In genomic region chr20:37903317-37904007, GRCh38 we compare ENCODE assay signal across 8 cellular contexts. TPM values are rescaled to one million over a fixed set of nuclear protein-coding genes. Genes with fewer than 3 reads are reported as not detected.
DNase-seq lines count a peak whose midpoint lies in the region; ATAC-seq and TF ChIP-seq lines count a peak whose summit lies in the region.

No MANE protein-coding gene starts in this region.

- peak overlapping the region; percentile 74; the same call in 1 of the 2 replicates for H3K4me2 ChIP-seq in SK-N-SH
- peak overlapping the region; percentile 80 for H3K4me2 ChIP-seq in smooth muscle cell

- peak overlapping the region; percentile 25; the same call in 1 of the 2 replicates for H3K9ac ChIP-seq in SK-N-SH
- H3K9ac ChIP-seq in smooth muscle cell (ENCODE audit: low read depth) = no peak overlapping the region

- H3K4me3 ChIP-seq in SK-N-SH (ENCODE audit: low read depth in 2 of 2, low read length in 1 of 2) (peak overlapping the region; percentile 57 to 60), SJSA1 (peak overlapping the region; percentile 54), smooth muscle cell (peak overlapping the region; percentile 35)

- H2AFZ ChIP-seq in SK-N-SH (ENCODE audit: low read depth) (0 out of 2 replicates have a peak overlapping the region, but pooled peaks have one; percentile 41), smooth muscle cell (ENCODE audit: low read depth) (no peak overlapping the region)

- H3K36me3 ChIP-seq in SK-N-SH (replicated peaks in 1 of 2; ENCODE audit: control insufficient read depth in 1 of 2, insufficient read depth in 2 of 2, low read length in 1 of 2) (no peaks in the 10 kb centered on the region), SJSA1 (no peaks in the 10 kb centered on the region), smooth muscle cell (ENCODE audit: low read depth) (no peaks in the 10 kb centered on the region)

- H3K27ac Mint-ChIP-seq in glutamatergic neuron (ENCODE audit: unreplicated experiment) = peak overlapping the region; percentile 77

- H3K9me2 ChIP-seq in SK-N-SH = no peaks in the 10 kb centered on the region

- TF ChIP-seq CTCF in SK-N-SH (IDR thresholded peaks at IDR 0.05) = peak; percentile 53
- TF ChIP-seq CTCF in glutamatergic neuron (IDR thresholded peaks at IDR 0.05; ENCODE audit: partially characterized antibody, unreplicated experiment) = peak; percentile 79
- TF ChIP-seq CTCF in smooth muscle cell (IDR thresholded peaks at IDR 0.05; ENCODE audit: borderline replicate concordance, insufficient read depth, poor library complexity, severe bottlenecking) = peak; percentile 28

- H3K36me3 Mint-ChIP-seq in glutamatergic neuron (ENCODE audit: unreplicated experiment) = no peaks in the 10 kb centered on the region

- H3K4me3 Mint-ChIP-seq in glutamatergic neuron (ENCODE audit: unreplicated experiment) = peak overlapping the region; percentile 86

- TF ChIP-seq EP300 in SK-N-SH (IDR thresholded peaks at IDR 0.05; ENCODE audit: borderline replicate concordance in 1 of 2, low read depth in 1 of 2, low read length in 1 of 2) = no peak

- peaks cover 27% of the 10 kb centered on the region for H3K4me1 Mint-ChIP-seq in glutamatergic neuron (ENCODE audit: low read depth, unreplicated experiment)

- H3K4me1 ChIP-seq in SK-N-SH (ENCODE audit: control insufficient read depth in 1 of 2, insufficient read depth in 2 of 2, low read depth in 1 of 2, low read length in 1 of 2) (peaks cover 21 to 32% of the 10 kb centered on the region in 2 experiments; a peak in 2 of 4 replicates), SJSA1 (replicated peaks) (peaks cover 26% of the 10 kb centered on the region), smooth muscle cell (ENCODE audit: low read depth) (peaks cover 19% of the 10 kb centered on the region)

- 86% methylated on average over 22 of the region's 67 CpGs for WGBS in SK-N-SH (ENCODE audit: low lambda C conversion rate)
- WGBS in smooth muscle cell (ENCODE audit: low lambda C conversion rate) = 38% methylated on average over 52 of the region's 67 CpGs

- CTCF ChIA-PET in SK-N-SH (lab: Yijun Ruan, JAX) = interaction anchor here (0.8 to 3.3 kb wide), 26 partner anchors 8 to 339 kb away, joined by 3 to 50 read pairs (median 4); partner anchors contain the start of genes RPRD1B and TTI1

- H3K9me3 ChIP-seq in SK-N-SH (no peaks in the 10 kb centered on the region), SJSA1 (replicated peaks) (peaks cover 3% of the 10 kb centered on the region; the same call in 1 of the 2 replicates), smooth muscle cell (replicated peaks; ENCODE audit: low read depth) (no peaks in the 10 kb centered on the region)

- H3K27me3 ChIP-seq in SK-N-SH (ENCODE audit: insufficient read depth) = no peaks in the 10 kb centered on the region
- peaks cover 3% of the 10 kb centered on the region; the same call in 1 of the 2 replicates for H3K27me3 ChIP-seq in SJSA1 (replicated peaks)
- H3K27me3 ChIP-seq in smooth muscle cell (ENCODE audit: low read depth) = peaks cover 66% of the 10 kb centered on the region

- POLR2A ChIA-PET in SK-N-SH (lab: Yijun Ruan, JAX) = no interaction called here

- ATAC-seq in SK-N-SH treated with all-trans-retinoic acid at 6 μM for 48 hours (no peak), GM18867 (IDR thresholded peaks at IDR 0.05; ENCODE audit: unreplicated experiment) (no peak), GM21576 (IDR thresholded peaks at IDR 0.05; ENCODE audit: unreplicated experiment) (no peak)

- no peaks in the 10 kb centered on the region for H3F3A ChIP-seq in SK-N-SH (replicated peaks; ENCODE audit: insufficient read depth)
- H3F3A ChIP-seq in smooth muscle cell (ENCODE audit: low read depth) = no peaks in the 10 kb centered on the region

- no peaks in the 10 kb centered on the region for H4K20me1 ChIP-seq in SK-N-SH (ENCODE audit: insufficient read depth)
- no peaks in the 10 kb centered on the region for H4K20me1 ChIP-seq in smooth muscle cell (ENCODE audit: low read depth)

- H3K9me3 Mint-ChIP-seq in glutamatergic neuron (ENCODE audit: unreplicated experiment) = peaks cover 11% of the 10 kb centered on the region

- TF ChIP-seq RAD21 in SK-N-SH (IDR thresholded peaks at IDR 0.05; ENCODE audit: low read length) = 0 out of 2 replicates have a peak, but pooled peaks have one; percentile 1

- H3K27ac ChIP-seq in SK-N-SH (ENCODE audit: low read depth in 2 of 2, low read length in 1 of 2) (no peak overlapping the region), SJSA1 (no peak overlapping the region), smooth muscle cell (ENCODE audit: low read depth) (no peak overlapping the region)

- no peaks in the 10 kb centered on the region for H3K79me2 ChIP-seq in SK-N-SH (ENCODE audit: insufficient read depth)
- H3K79me2 ChIP-seq in smooth muscle cell (ENCODE audit: low read depth) = no peaks in the 10 kb centered on the region

- DNase-seq in SK-N-SH (peak; percentile 82), SJSA1 (ENCODE audit: low read depth in 1 of 2, low spot score in 2 of 2) (no peak), glutamatergic neuron (no peak), smooth muscle cell (lab: John Stamatoyannopoulos, UW; ENCODE audit: unreplicated experiment) (no peak), SIG-M5 (lab: John Stamatoyannopoulos, UW) (no peak)

- peaks cover 13% of the 10 kb centered on the region for H3K27me3 Mint-ChIP-seq in glutamatergic neuron (ENCODE audit: unreplicated experiment)

TF ChIP-seq in SK-N-SH, 30 proteins besides CTCF, POLR2A, EP300 and RAD21:
- TF ChIP-seq TAF1 (IDR thresholded peaks at IDR 0.05; ENCODE audit: borderline replicate concordance, low read depth, low read length) (no peak), TCF12 (IDR thresholded peaks at IDR 0.05) (no peak), MAX (IDR thresholded peaks at IDR 0.05; ENCODE audit: low read depth) (no peak)

TF ChIP-seq in SK-N-SH treated with all-trans-retinoic acid at 6 μM for 48 hours, 23 proteins besides CTCF, POLR2A, EP300 and RAD21:
- TF ChIP-seq ZFP30 (CRISPR knock-in tag; IDR thresholded peaks at IDR 0.05) (no peak), TOX (CRISPR knock-in tag; IDR thresholded peaks at IDR 0.05; ENCODE audit: borderline replicate concordance) (no peak)

RNA-seq across cellular contexts. Expression of gene VSTM2L, which starts 0.5 kb away (rescaled TPM):
- polyA plus RNA-seq in SK-N-SH (2012; rRNA removed) (4.8 and 5.1 TPM in 2 replicates), smooth muscle cell (0.44 and 0.56 TPM in 2 replicates)
- 3.4 and 5.6 TPM in 2 replicates for polyA plus RNA-seq in SK-N-SH (2012; cell fraction: cytosol; rRNA removed)
- 3.8 and 5.2 TPM in 2 replicates for polyA plus RNA-seq in SK-N-SH (2012; cell fraction: nucleus; rRNA removed)
- total RNA-seq in SJSA1 (2014; rRNA removed; shearing (Covaris generic)) = 4.8 and 14.1 TPM in 2 replicates
- total RNA-seq in glutamatergic neuron (ENCODE audit: unreplicated experiment) (15.9 TPM), smooth muscle cell (1.9 TPM in 1 of 2 replicates, not detected in the other)

Comparison
In these comparisons a context has a peak if more than half of its experiments do, and no peak if none do; other contexts are left out.
1. CTCF ChIP-seq: peak in every context shown above with its lines; median percentile 79 in glutamatergic neuron; 53 in SK-N-SH; 28 in smooth muscle cell.